In genomic region chr3:17044844-17045243, GRCh38 we compare ENCODE assay signal across 12 cellular contexts.
DNase-seq lines count a peak whose midpoint lies in the region; ATAC-seq and TF ChIP-seq lines count a peak whose summit lies in the region.
"Had no signal": no experiment of that assay in that cellular context is flagged by ENCODE, and none has a peak within 500 bp of the region (broad histone marks: within the 10 kb centered on the region; RNA-seq: fewer than 3 reads in every experiment).

No MANE protein-coding gene starts in this region.

- peak; percentile 73 for ATAC-seq in GM21526 (IDR thresholded peaks at IDR 0.05; ENCODE audit: low FRiP score, unreplicated experiment)
- ATAC-seq in HG03095 (IDR thresholded peaks at IDR 0.05; ENCODE audit: unreplicated experiment): peak; percentile 82
- peak; percentile 92 for ATAC-seq in stimulated activated effector memory CD8-positive, alpha-beta T cell treated with anti-CD3 and anti-CD28 coated beads, Interleukin-12 subunit alpha, Interleukin-12 subunit beta, amount 100 ng/mL, for 72 hours
- ATAC-seq: effector memory CD8-positive, alpha-beta T cell; upper lobe of right lung had no signal

- DNase-seq in activated CD4-positive, alpha-beta T cell treated with anti-CD3 and anti-CD28 coated beads, Interleukin-2, amount 10 ng/mL, durations not matched to agents 24 days and 14 days: no peak
- no peak for DNase-seq in activated CD4-positive, alpha-beta T cell treated with anti-CD3 and anti-CD28 coated beads for 4 hours
- no peak for DNase-seq in stimulated activated effector memory CD8-positive, alpha-beta T cell treated with anti-CD3 and anti-CD28 coated beads, Interleukin-12 subunit alpha, Interleukin-12 subunit beta, amount 100 ng/mL, for 72 hours (ENCODE audit: low spot score in 2 of 2)
- DNase-seq in RKO (ENCODE audit: low spot score) (no peak), ascending aorta (ENCODE audit: low spot score in 2 of 2) (no peak), pons (ENCODE audit: low spot score) (no peak)
- DNase-seq: activated CD4-positive, alpha-beta T cell treated with anti-CD3 and anti-CD28 coated beads for 48 hours; effector memory CD8-positive, alpha-beta T cell; upper lobe of right lung had no signal

- H3K27me3 Mint-ChIP-seq in activated CD4-positive, alpha-beta T cell treated with anti-CD3 and anti-CD28 coated beads, Interleukin-2, amount 10 ng/mL, durations not matched to agents 24 days and 14 days: no peaks in the 10 kb centered on the region
- H3K27me3 Mint-ChIP-seq: effector memory CD8-positive, alpha-beta T cell had no signal

- H3K4me1 Mint-ChIP-seq in activated CD4-positive, alpha-beta T cell treated with anti-CD3 and anti-CD28 coated beads, Interleukin-2, amount 10 ng/mL, durations not matched to agents 24 days and 14 days: peaks cover 39% of the 10 kb centered on the region
- H3K4me1 Mint-ChIP-seq in stimulated activated effector memory CD8-positive, alpha-beta T cell treated with anti-CD3 and anti-CD28 coated beads, Interleukin-12 subunit alpha, Interleukin-12 subunit beta, amount 100 ng/mL, for 72 hours: peaks cover 43% of the 10 kb centered on the region

- no peaks in the 10 kb centered on the region for H3K36me3 ChIP-seq in ascending aorta
- H3K36me3 ChIP-seq: upper lobe of right lung had no signal

- no peak overlapping the region for H3K27ac ChIP-seq in ascending aorta
- H3K27ac ChIP-seq: SK-N-MC, upper lobe of right lung had no signal

- H3K36me3 Mint-ChIP-seq in activated CD4-positive, alpha-beta T cell treated with anti-CD3 and anti-CD28 coated beads, Interleukin-2, amount 10 ng/mL, durations not matched to agents 24 days and 14 days (ENCODE audit: low read depth): peaks cover 52% of the 10 kb centered on the region
- peaks cover 18% of the 10 kb centered on the region for H3K36me3 Mint-ChIP-seq in stimulated activated effector memory CD8-positive, alpha-beta T cell treated with anti-CD3 and anti-CD28 coated beads, Interleukin-12 subunit alpha, Interleukin-12 subunit beta, amount 100 ng/mL, for 72 hours

- peak overlapping the region; percentile 48 for H3K27ac Mint-ChIP-seq in activated CD4-positive, alpha-beta T cell treated with anti-CD3 and anti-CD28 coated beads, Interleukin-2, amount 10 ng/mL, durations not matched to agents 24 days and 14 days
- no peak overlapping the region for H3K27ac Mint-ChIP-seq in stimulated activated effector memory CD8-positive, alpha-beta T cell treated with anti-CD3 and anti-CD28 coated beads, Interleukin-12 subunit alpha, Interleukin-12 subunit beta, amount 100 ng/mL, for 72 hours

- peaks cover 7% of the 10 kb centered on the region for H3K9me3 Mint-ChIP-seq in activated CD4-positive, alpha-beta T cell treated with anti-CD3 and anti-CD28 coated beads, Interleukin-2, amount 10 ng/mL, durations not matched to agents 24 days and 14 days
- no peaks in the 10 kb centered on the region for H3K9me3 Mint-ChIP-seq in stimulated activated effector memory CD8-positive, alpha-beta T cell treated with anti-CD3 and anti-CD28 coated beads, Interleukin-12 subunit alpha, Interleukin-12 subunit beta, amount 100 ng/mL, for 72 hours
- H3K9me3 Mint-ChIP-seq: effector memory CD8-positive, alpha-beta T cell had no signal

- H3K9me3 ChIP-seq in ascending aorta: no peaks in the 10 kb centered on the region

- H3K4me3 Mint-ChIP-seq in activated CD4-positive, alpha-beta T cell treated with anti-CD3 and anti-CD28 coated beads, Interleukin-2, amount 10 ng/mL, durations not matched to agents 24 days and 14 days: peak overlapping the region; percentile 15
- H3K4me3 Mint-ChIP-seq in stimulated activated effector memory CD8-positive, alpha-beta T cell treated with anti-CD3 and anti-CD28 coated beads, Interleukin-12 subunit alpha, Interleukin-12 subunit beta, amount 100 ng/mL, for 72 hours: no peak overlapping the region
- H3K4me3 Mint-ChIP-seq: effector memory CD8-positive, alpha-beta T cell had no signal

- intact Hi-C loops in activated CD4-positive, alpha-beta T cell treated with anti-CD3 and anti-CD28 coated beads, Interleukin-2, amount 10 ng/mL, durations not matched to agents 24 days and 14 days (cut with micrococcal nuclease): loop anchor here (1.0 to 5.0 kb wide), 6 partner anchors 12 to 223 kb away; no protein-coding TSS in a partner anchor
- intact Hi-C loops in ascending aorta (cut with DNase I): no loop called here

- H3K27me3 ChIP-seq in ascending aorta: no peaks in the 10 kb centered on the region
- H3K27me3 ChIP-seq: upper lobe of right lung had no signal

- no peak for TF ChIP-seq CTCF in ascending aorta (IDR thresholded peaks at IDR 0.05)

- no peak overlapping the region for H3K4me3 ChIP-seq in ascending aorta
- H3K4me3 ChIP-seq: SK-N-MC, upper lobe of right lung had no signal

- no peaks in the 10 kb centered on the region for H3K4me1 ChIP-seq in ascending aorta
